ENCODE assay signal across 2 cellular contexts in genomic region chr7:130942211-130942964, GRCh38.
A peak's percentile ranks its signal among the peaks of the same experiment; 100 is the strongest.
TF ChIP-seq lines count a peak whose summit lies in the region.

No MANE protein-coding gene starts in this region.

TF ChIP-seq in SK-N-SH, 30 proteins besides CTCF, POLR2A, EP300 and RAD21 (continued from another document):
- TF ChIP-seq, protein P1, sequence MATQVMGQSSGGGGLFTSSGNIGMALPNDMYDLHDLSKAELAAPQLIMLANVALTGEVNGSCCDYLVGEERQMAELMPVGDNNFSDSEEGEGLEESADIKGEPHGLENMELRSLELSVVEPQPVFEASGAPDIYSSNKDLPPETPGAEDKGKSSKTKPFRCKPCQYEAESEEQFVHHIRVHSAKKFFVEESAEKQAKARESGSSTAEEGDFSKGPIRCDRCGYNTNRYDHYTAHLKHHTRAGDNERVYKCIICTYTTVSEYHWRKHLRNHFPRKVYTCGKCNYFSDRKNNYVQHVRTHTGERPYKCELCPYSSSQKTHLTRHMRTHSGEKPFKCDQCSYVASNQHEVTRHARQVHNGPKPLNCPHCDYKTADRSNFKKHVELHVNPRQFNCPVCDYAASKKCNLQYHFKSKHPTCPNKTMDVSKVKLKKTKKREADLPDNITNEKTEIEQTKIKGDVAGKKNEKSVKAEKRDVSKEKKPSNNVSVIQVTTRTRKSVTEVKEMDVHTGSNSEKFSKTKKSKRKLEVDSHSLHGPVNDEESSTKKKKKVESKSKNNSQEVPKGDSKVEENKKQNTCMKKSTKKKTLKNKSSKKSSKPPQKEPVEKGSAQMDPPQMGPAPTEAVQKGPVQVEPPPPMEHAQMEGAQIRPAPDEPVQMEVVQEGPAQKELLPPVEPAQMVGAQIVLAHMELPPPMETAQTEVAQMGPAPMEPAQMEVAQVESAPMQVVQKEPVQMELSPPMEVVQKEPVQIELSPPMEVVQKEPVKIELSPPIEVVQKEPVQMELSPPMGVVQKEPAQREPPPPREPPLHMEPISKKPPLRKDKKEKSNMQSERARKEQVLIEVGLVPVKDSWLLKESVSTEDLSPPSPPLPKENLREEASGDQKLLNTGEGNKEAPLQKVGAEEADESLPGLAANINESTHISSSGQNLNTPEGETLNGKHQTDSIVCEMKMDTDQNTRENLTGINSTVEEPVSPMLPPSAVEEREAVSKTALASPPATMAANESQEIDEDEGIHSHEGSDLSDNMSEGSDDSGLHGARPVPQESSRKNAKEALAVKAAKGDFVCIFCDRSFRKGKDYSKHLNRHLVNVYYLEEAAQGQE (IDR thresholded peaks at IDR 0.05; ENCODE audit: low read depth, low read length) = no peak
- TF ChIP-seq POLR2AphosphoS5 (IDR thresholded peaks at IDR 0.05; ENCODE audit: low read depth, low read length) (no peak), NRF1 (IDR thresholded peaks at IDR 0.05; ENCODE audit: low read depth, low read length) (no peak), MEF2A (IDR thresholded peaks at IDR 0.05; ENCODE audit: borderline replicate concordance, low read depth) (no peak), NFIC (IDR thresholded peaks at IDR 0.05; ENCODE audit: borderline replicate concordance) (no peak), YY1 (IDR thresholded peaks at IDR 0.05; ENCODE audit: low read depth) (0 out of 2 replicates have a peak, but pooled peaks have one; percentile 11)
TF ChIP-seq in SK-N-SH: peak in this region for 1.

TF ChIP-seq in SK-N-SH treated with all-trans-retinoic acid at 6 μM for 48 hours, 23 proteins besides CTCF, POLR2A, EP300 and RAD21 (continued from another document):
- TF ChIP-seq, protein P2, sequence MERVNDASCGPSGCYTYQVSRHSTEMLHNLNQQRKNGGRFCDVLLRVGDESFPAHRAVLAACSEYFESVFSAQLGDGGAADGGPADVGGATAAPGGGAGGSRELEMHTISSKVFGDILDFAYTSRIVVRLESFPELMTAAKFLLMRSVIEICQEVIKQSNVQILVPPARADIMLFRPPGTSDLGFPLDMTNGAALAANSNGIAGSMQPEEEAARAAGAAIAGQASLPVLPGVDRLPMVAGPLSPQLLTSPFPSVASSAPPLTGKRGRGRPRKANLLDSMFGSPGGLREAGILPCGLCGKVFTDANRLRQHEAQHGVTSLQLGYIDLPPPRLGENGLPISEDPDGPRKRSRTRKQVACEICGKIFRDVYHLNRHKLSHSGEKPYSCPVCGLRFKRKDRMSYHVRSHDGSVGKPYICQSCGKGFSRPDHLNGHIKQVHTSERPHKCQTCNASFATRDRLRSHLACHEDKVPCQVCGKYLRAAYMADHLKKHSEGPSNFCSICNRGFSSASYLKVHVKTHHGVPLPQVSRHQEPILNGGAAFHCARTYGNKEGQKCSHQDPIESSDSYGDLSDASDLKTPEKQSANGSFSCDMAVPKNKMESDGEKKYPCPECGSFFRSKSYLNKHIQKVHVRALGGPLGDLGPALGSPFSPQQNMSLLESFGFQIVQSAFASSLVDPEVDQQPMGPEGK (CRISPR knock-in tag; IDR thresholded peaks at IDR 0.05; ENCODE audit: borderline replicate concordance) = no peak
- TF ChIP-seq SNAI2 (CRISPR knock-in tag; IDR thresholded peaks at IDR 0.05) (no peak), ZC3H10 (CRISPR knock-in tag; IDR thresholded peaks at IDR 0.05) (no peak), ZFP30 (CRISPR knock-in tag; IDR thresholded peaks at IDR 0.05) (no peak), CSRNP3 (CRISPR knock-in tag; IDR thresholded peaks at IDR 0.05) (no peak), PPARA (CRISPR knock-in tag; IDR thresholded peaks at IDR 0.05; ENCODE audit: borderline replicate concordance) (no peak), ESRRG (CRISPR knock-in tag; IDR thresholded peaks at IDR 0.05) (no peak), ZNF565 (CRISPR knock-in tag; conservative IDR thresholded peaks at IDR 0.05; ENCODE audit: low read depth) (no peak), TOX (CRISPR knock-in tag; IDR thresholded peaks at IDR 0.05; ENCODE audit: borderline replicate concordance) (no peak)
TF ChIP-seq in SK-N-SH treated with all-trans-retinoic acid at 6 μM for 48 hours: peak in this region for 0.
